In genomic region chr21:29642551-29643245, GRCh38 we compare ENCODE assay signal across 25 cellular contexts.
"Had no signal": no experiment of that assay in that cellular context is flagged by ENCODE, and none has a peak within 500 bp of the region (broad histone marks: within the 10 kb centered on the region; RNA-seq: fewer than 3 reads in every experiment).

No MANE protein-coding gene starts in this region.

- FAIRE-seq: HTR-8/SVneo, RCC 7860 had no signal

- H3K36me3 ChIP-seq: SJSA1 had no signal

- H3K9me3 ChIP-seq: SJSA1, SK-N-SH had no signal

- H3K27ac ChIP-seq: HL-60, SJSA1 had no signal

- H3K27me3 ChIP-seq: SJSA1 had no signal

- H3K4me2 ChIP-seq: SK-N-SH had no signal

- H3K4me1 ChIP-seq: SJSA1 had no signal

- DNase-seq: KBM-7, MV-4-11, NCI-H1048, NCI-H1105 treated with DMSO at 0.1 percent for 48 hours, NCI-H1417 treated with DMSO at 0.1 percent for 48 hours, NCI-H146, NCI-H1694 treated with DMSO at 0.1 percent for 48 hours, NCI-H1930, NCI-H2081, NCI-H2171, NCI-H226, NCI-H446, NCI-H510A, NCI-H524 treated with DMSO at 0.1 percent for 48 hours, NCI-H69, NCI-H774, Right ventricle myocardium superior, RPMI8226, SIG-M5, SK-N-SH, SW 1271 had no signal

- H3K9ac ChIP-seq: SK-N-SH had no signal

- H3K4me3 ChIP-seq: SJSA1 had no signal
